28 cellular contexts compared by ENCODE assay signal in genomic region chr4:71541541-71541940, GRCh38.
"Had no signal": no experiment of that assay in that cellular context is flagged by ENCODE, and none has a peak within 500 bp of the region (broad histone marks: within the 10 kb centered on the region; RNA-seq: fewer than 3 reads in every experiment).

No MANE protein-coding gene starts in this region.

- H3K36me3 Mint-ChIP-seq: naive thymus-derived CD4-positive, alpha-beta T cell; stimulated activated effector memory CD8-positive, alpha-beta T cell treated with anti-CD3 and anti-CD28 coated beads, Interleukin-12 subunit alpha, Interleukin-12 subunit beta, amount 100 ng/mL, for 72 hours had no signal

- H3K9ac ChIP-seq: parathyroid adenoma had no signal

- H3K4me2 ChIP-seq: hepatocyte had no signal

- H3K27ac ChIP-seq: colonic mucosa, epithelial cell of prostate, gastrocnemius medialis, heart left ventricle, hepatocyte, left lung, neutrophil, parathyroid adenoma, prostate gland, sigmoid colon, stomach, thyroid gland, vagina had no signal

- H3K36me3 ChIP-seq: colonic mucosa, gastrocnemius medialis, left lung, neutrophil, prostate gland, sigmoid colon, stomach, thyroid gland, vagina had no signal

- ATAC-seq: esophagus mucosa; gastrocnemius medialis; heart left ventricle; left cardiac atrium; left lung; naive thymus-derived CD4-positive, alpha-beta T cell; stimulated activated effector memory CD8-positive, alpha-beta T cell treated with anti-CD3 and anti-CD28 coated beads, Interleukin-12 subunit alpha, Interleukin-12 subunit beta, amount 100 ng/mL, for 72 hours had no signal

- H3K4me3 Mint-ChIP-seq: dendritic cell treated with granulocyte-macrophage colony-stimulating factor and Interleukin-4, amounts not matched to agents 40 ng/mL and 50 ng/mL, for 4 days; endodermal cell; naive thymus-derived CD4-positive, alpha-beta T cell; nephron; stimulated activated effector memory CD8-positive, alpha-beta T cell treated with anti-CD3 and anti-CD28 coated beads, Interleukin-12 subunit alpha, Interleukin-12 subunit beta, amount 100 ng/mL, for 72 hours had no signal

- H3K4me1 ChIP-seq: colonic mucosa, gastrocnemius medialis, left lung, parathyroid adenoma, prostate gland, sigmoid colon, vagina had no signal

- H2AFZ ChIP-seq: hepatocyte, parathyroid adenoma had no signal

- H3K27me3 Mint-ChIP-seq: dendritic cell treated with granulocyte-macrophage colony-stimulating factor and Interleukin-4, amounts not matched to agents 40 ng/mL and 50 ng/mL, for 4 days had no signal

- H3K4me1 Mint-ChIP-seq: naive thymus-derived CD4-positive, alpha-beta T cell; stimulated activated effector memory CD8-positive, alpha-beta T cell treated with anti-CD3 and anti-CD28 coated beads, Interleukin-12 subunit alpha, Interleukin-12 subunit beta, amount 100 ng/mL, for 72 hours had no signal

- H3K9me3 ChIP-seq: colonic mucosa, gastrocnemius medialis, heart left ventricle, left lung, neutrophil, prostate gland, sigmoid colon, stomach, thyroid gland, vagina had no signal

- H3K27ac Mint-ChIP-seq: dendritic cell treated with granulocyte-macrophage colony-stimulating factor and Interleukin-4, amounts not matched to agents 40 ng/mL and 50 ng/mL, for 4 days; endodermal cell; naive thymus-derived CD4-positive, alpha-beta T cell; nephron; stimulated activated effector memory CD8-positive, alpha-beta T cell treated with anti-CD3 and anti-CD28 coated beads, Interleukin-12 subunit alpha, Interleukin-12 subunit beta, amount 100 ng/mL, for 72 hours had no signal

- H3K9me3 Mint-ChIP-seq: dendritic cell treated with granulocyte-macrophage colony-stimulating factor and Interleukin-4, amounts not matched to agents 40 ng/mL and 50 ng/mL, for 4 days; endodermal cell; nephron; stimulated activated effector memory CD8-positive, alpha-beta T cell treated with anti-CD3 and anti-CD28 coated beads, Interleukin-12 subunit alpha, Interleukin-12 subunit beta, amount 100 ng/mL, for 72 hours had no signal

- H3K79me2 ChIP-seq: hepatocyte, parathyroid adenoma had no signal

- H3K27me3 ChIP-seq: colonic mucosa, gastrocnemius medialis, heart left ventricle, hepatocyte, left lung, neutrophil, sigmoid colon, stomach, thyroid gland, vagina had no signal

- H3K4me3 ChIP-seq: colonic mucosa, gastrocnemius medialis, heart left ventricle, hepatocyte, left lung, prostate gland, sigmoid colon, stomach, thyroid gland, vagina had no signal

- DNase-seq: colonic mucosa; effector CD8-positive, alpha-beta T cell; foreskin fibroblast; gastrocnemius medialis; heart left ventricle; kidney; left cardiac atrium; left lung; midbrain; naive thymus-derived CD4-positive, alpha-beta T cell; right cardiac atrium; sigmoid colon; stimulated activated CD4-positive, alpha-beta T cell treated with anti-CD3 and anti-CD28 coated beads, Interleukin-2, amount 100 ng/mL, for 24 hours; stimulated activated CD4-positive, alpha-beta T cell treated with anti-CD3 and anti-CD28 coated beads, Interleukin-4, amount 100 ng/mL, for 24 hours; stimulated activated naive CD4-positive, alpha-beta T cell treated with Interleukin-2 at 50 U/mL for 16 hours; stomach; thyroid gland had no signal
